In the genomic region with DNA sequence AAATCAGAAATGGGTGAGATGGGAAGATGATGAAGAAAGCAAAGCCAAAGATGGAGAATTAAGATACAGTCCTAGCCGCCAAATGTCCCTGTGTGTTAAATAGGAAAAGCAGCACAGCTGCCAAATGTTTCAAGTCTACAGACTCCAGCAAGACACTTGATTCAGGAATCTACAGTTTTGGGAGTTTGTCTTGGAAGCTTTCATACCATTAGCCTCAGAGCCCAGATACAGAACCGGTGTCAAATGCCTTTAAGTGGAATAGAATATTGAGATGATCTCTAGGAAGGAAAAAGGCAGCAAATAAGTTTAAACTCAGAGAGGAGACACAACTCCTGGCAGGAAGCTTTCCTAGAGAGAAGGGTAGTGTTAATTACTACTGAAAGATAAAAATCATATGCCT, we compare ENCODE assay signal across 22 cellular contexts. TPM values are rescaled to one million over a fixed set of nuclear protein-coding genes. Genes with fewer than 3 reads are reported as not detected.
DNase-seq lines count a peak whose midpoint lies in the region; ATAC-seq, FAIRE-seq and TF ChIP-seq lines count a peak whose summit lies in the region.
"Had no signal": no experiment of that assay in that cellular context is flagged by ENCODE, and none has a peak within 500 bp of the region (broad histone marks: within the 10 kb centered on the region; RNA-seq: fewer than 3 reads in every experiment).

No MANE protein-coding gene starts in this region.

- dilution Hi-C loops in endothelial cell of umbilical vein (cut with MboI; ENCODE audit: extremely low pct_ligation_motif_present, low sequenced_read_pairs), result no loop called here

- no peaks in the 10 kb centered on the region for H3K9me3 ChIP-seq in endothelial cell of umbilical vein (replicated peaks; ENCODE audit: control insufficient read depth, insufficient read depth, low read length)
- H3K9me3 ChIP-seq: Caco-2 had no signal

- CTCF ChIA-PET in endothelial cell of umbilical vein (lab: Charles Lee), result no interaction called here

- no peaks in the 10 kb centered on the region for H3K36me3 ChIP-seq in endothelial cell of umbilical vein (ENCODE audit: control insufficient read depth in 2 of 2, extremely low read depth in 1 of 2, insufficient read depth in 2 of 2, low read length in 2 of 2)
- H3K36me3 ChIP-seq: BLaER1 had no signal

- ATAC-seq in sciatic nerve (peak; percentile 60), GM21786 (IDR thresholded peaks at IDR 0.05; ENCODE audit: unreplicated experiment) (no peak), HG03469 (IDR thresholded peaks at IDR 0.05; ENCODE audit: unreplicated experiment) (no peak)
- ATAC-seq: CD8-positive, alpha-beta T cell had no signal

- H3K9ac ChIP-seq in endothelial cell of umbilical vein (replicated peaks; ENCODE audit: extremely low read depth, insufficient read depth, low read length), result no peak overlapping the region
- H3K9ac ChIP-seq: BLaER1, GM23248 had no signal

- no peak overlapping the region for H2AFZ ChIP-seq in endothelial cell of umbilical vein (ENCODE audit: low read depth, low read length)
- H2AFZ ChIP-seq: GM23248 had no signal

- BruUV-seq in endothelial cell of umbilical vein (replicated peaks; lab: Mats Ljungman, UMichigan), result no TSS peak

- POLR2A ChIA-PET in endothelial cell of umbilical vein (lab: Charles Lee), result no interaction called here

- TF ChIP-seq POLR2A in endothelial cell of umbilical vein (IDR thresholded peaks at IDR 0.05; ENCODE audit: low read depth, low read length), result no peak

- TF ChIP-seq CTCF in endothelial cell of umbilical vein (IDR thresholded peaks at IDR 0.05; ENCODE audit: extremely low read depth in 1 of 2, insufficient read depth in 1 of 2, low read depth in 1 of 2, low read length in 2 of 2), result no peak

- DNase-seq in DMS 273 (lab: John Stamatoyannopoulos, UW; ENCODE audit: unreplicated experiment) (peak; percentile 6), DMS 273 treated with DMSO at 0.1 percent for 48 hours (lab: John Stamatoyannopoulos, UW) (no peak), endothelial cell of umbilical vein (ENCODE audit: low read depth, low spot score) (no peak), sciatic nerve (ENCODE audit: low spot score) (no peak)
- DNase-seq: Caco-2; CD4-positive, CD25-positive, alpha-beta regulatory T cell; CD8-positive, alpha-beta T cell; DMS53; DMS79 treated with DMSO at 0.1 percent for 48 hours; GF-D8; GM23248; H7; HCEC 1CT had no signal

- FAIRE-seq in endothelial cell of umbilical vein (lab: Jason Lieb, UNC), result peak; percentile 28
- FAIRE-seq: A204.1, GM12891, GM18507, H1 had no signal

- H3K4me1 ChIP-seq in endothelial cell of umbilical vein (ENCODE audit: control insufficient read depth, extremely low read depth, insufficient read depth, low read length), result no peaks in the 10 kb centered on the region
- H3K4me1 ChIP-seq: BLaER1 had no signal

- H3K4me2 ChIP-seq in endothelial cell of umbilical vein (ENCODE audit: insufficient read depth, low read length), result no peak overlapping the region
- H3K4me2 ChIP-seq: BLaER1 had no signal

- H3K27me3 ChIP-seq in endothelial cell of umbilical vein (ENCODE audit: control insufficient read depth in 2 of 2, insufficient read depth in 2 of 2, low read length in 2 of 2), result no peaks in the 10 kb centered on the region

- no peaks in the 10 kb centered on the region for H4K20me1 ChIP-seq in endothelial cell of umbilical vein (replicated peaks; ENCODE audit: control insufficient read depth, extremely low read depth, insufficient read depth, low read length)
- H4K20me1 ChIP-seq: BLaER1 had no signal

- intact Hi-C loops in endothelial cell of umbilical vein (cut with micrococcal nuclease) (no loop called here), sciatic nerve (cut with DNase I) (no loop called here)

- no peak overlapping the region for H3K4me3 ChIP-seq in endothelial cell of umbilical vein (replicated peaks in 1 of 3; ENCODE audit: insufficient read depth in 1 of 3, low read depth in 1 of 3, low read length in 3 of 3)
- H3K4me3 ChIP-seq: BLaER1, GM23248 had no signal

- H3K27ac ChIP-seq in endothelial cell of umbilical vein (ENCODE audit: insufficient read depth, low read depth, low read length), result no peak overlapping the region
- H3K27ac ChIP-seq: 22Rv1, BLaER1, C4-2B, GM23248 had no signal

- no peaks in the 10 kb centered on the region for H3K9me1 ChIP-seq in endothelial cell of umbilical vein (replicated peaks; ENCODE audit: control insufficient read depth, extremely low read depth, insufficient read depth, low read length)

- H3K79me2 ChIP-seq in endothelial cell of umbilical vein (ENCODE audit: control insufficient read depth, insufficient read depth, low read length), result no peaks in the 10 kb centered on the region

TF ChIP-seq in endothelial cell of umbilical vein, 7 proteins besides CTCF, POLR2A, EP300 and RAD21:
- no peak for TF ChIP-seq EZH2 (IDR thresholded peaks at IDR 0.05; ENCODE audit: borderline replicate concordance, low read depth, low read length, severe bottlenecking)
- TF ChIP-seq POLR2AphosphoS5 (IDR thresholded peaks at IDR 0.05; ENCODE audit: insufficient read depth, low read depth, low read length), result no peak
- TF ChIP-seq MYC (IDR thresholded peaks at IDR 0.05; ENCODE audit: low read depth, low read length), result no peak
- TF ChIP-seq, protein P1, sequence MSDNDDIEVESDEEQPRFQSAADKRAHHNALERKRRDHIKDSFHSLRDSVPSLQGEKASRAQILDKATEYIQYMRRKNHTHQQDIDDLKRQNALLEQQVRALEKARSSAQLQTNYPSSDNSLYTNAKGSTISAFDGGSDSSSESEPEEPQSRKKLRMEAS (IDR thresholded peaks at IDR 0.05; ENCODE audit: insufficient read depth, insufficient read length), result no peak
- no peak for TF ChIP-seq JUN (IDR thresholded peaks at IDR 0.05; ENCODE audit: borderline replicate concordance, insufficient read depth, insufficient read length, low read depth)
- no peak for TF ChIP-seq GATA2 (IDR thresholded peaks at IDR 0.05; ENCODE audit: insufficient read depth, insufficient read length, low read depth, low read length)
- TF ChIP-seq FOS (IDR thresholded peaks at IDR 0.05; ENCODE audit: borderline replicate concordance, insufficient read depth, low read length), result no peak

RNA-seq across cellular contexts. Expression of a gene that starts 30.2 kb away (rescaled TPM):
- total RNA-seq in endothelial cell of umbilical vein (6.2 and 6.7 TPM in 2 replicates), sciatic nerve (19.6 TPM)
- polyA plus RNA-seq in endothelial cell of umbilical vein, result 3.2 and 3.9 TPM in 2 replicates
- polyA plus RNA-seq in endothelial cell of umbilical vein (2011; cell fraction: cytosol; rRNA removed), result 2.6 TPM in 2 replicates
- 8.7 and 9.8 TPM in 2 replicates for polyA plus RNA-seq in endothelial cell of umbilical vein (2011; cell fraction: nucleus; rRNA removed)
- polyA plus RNA-seq in endothelial cell of umbilical vein (2012), result 3.6 and 4.3 TPM in 2 replicates
- 9.0 and 13.2 TPM in 2 replicates for polyA minus RNA-seq in endothelial cell of umbilical vein
- 21.0 TPM for polyA minus RNA-seq in endothelial cell of umbilical vein (2011; cell fraction: cytosol; rRNA and poly(A)+ RNA removed)
- 16.9 and 18.3 TPM in 2 replicates for polyA minus RNA-seq in endothelial cell of umbilical vein (2011; cell fraction: nucleus; rRNA and poly(A)+ RNA removed)
- polyA plus RNA-seq: CD4-positive, CD25-positive, alpha-beta regulatory T cell had no signal
